In genomic region chr14:61466905-61467280, GRCh38 we compare ENCODE assay signal across 16 cellular contexts.
A peak's percentile ranks its signal among the peaks of the same experiment; 100 is the strongest.
DNase-seq lines count a peak whose midpoint lies in the region; ATAC-seq, FAIRE-seq and TF ChIP-seq lines count a peak whose summit lies in the region.
"Had no signal": no experiment of that assay in that cellular context is flagged by ENCODE, and none has a peak within 500 bp of the region (broad histone marks: within the 10 kb centered on the region; RNA-seq: fewer than 3 reads in every experiment).

No MANE protein-coding gene starts in this region.

- H3K4me1 ChIP-seq in left ventricle myocardium inferior (peaks cover 82% of the 10 kb centered on the region), left lung (peaks cover 4 to 74% of the 10 kb centered on the region in 2 donors), right lobe of liver (peaks cover 0 to 4% (median 0%) of the 10 kb centered on the region in 4 donors)
- H3K4me1 ChIP-seq: pancreas had no signal

- WGBS in right lobe of liver (ENCODE audit: insufficient coverage, low coverage, low lambda C conversion rate, missing lambda C conversion rate) = 89% methylated on average over 3 of the region's 3 CpGs

- intact Hi-C loops in left ventricle myocardium inferior (cut with micrococcal nuclease) = no loop called here
- intact Hi-C loops in Right ventricle myocardium inferior (cut with DNase I) = loop anchor here (2.0 kb wide), 2 partner anchors 102 to 228 kb away; partner anchors contain the start of gene HIF1A
- intact Hi-C loops in left lung (cut with DNase I) = loop anchor here in 1 of 2 donors (10.0 kb wide), 1 partner anchor 368 kb away; no protein-coding TSS in a partner anchor
- intact Hi-C loops in right lobe of liver (cut with DNase I) = loop anchor here in 1 of 2 donors (10.0 kb wide), 1 partner anchor 288 kb away; no protein-coding TSS in a partner anchor

- DNase-seq in left ventricle myocardium inferior (no peak), Right ventricle myocardium inferior (ENCODE audit: missing footprints) (no peak), left lung (no peak), urothelium cell line (ENCODE audit: low spot score) (no peak), amniotic stem cell (lab: John Stamatoyannopoulos, UW) (no peak), right lobe of liver (no peak)
- no peak for DNase-seq in activated naive CD8-positive, alpha-beta T cell treated with anti-CD3 and anti-CD28 coated beads, Interleukin-2, amount 50 U/mL, for 24 hours
- DNase-seq: AML-193; DMS79; NCI-H2171 treated with DMSO at 0.1 percent for 48 hours; NK-92 treated with Interleukin-12 subunit alpha and Interleukin-12 subunit beta, amount 100 ng/mL, for 24 hours; pancreas; SJCRH30 had no signal

- peak overlapping the region; percentile 25 for H3K27ac Mint-ChIP-seq in activated naive CD8-positive, alpha-beta T cell treated with anti-CD3 and anti-CD28 coated beads, Interleukin-2, amount 50 U/mL, for 24 hours

- H3K27me3 Mint-ChIP-seq in activated naive CD8-positive, alpha-beta T cell treated with anti-CD3 and anti-CD28 coated beads, Interleukin-2, amount 50 U/mL, for 24 hours = no peaks in the 10 kb centered on the region

- TF ChIP-seq POLR2A in right lobe of liver (IDR thresholded peaks at IDR 0.05) = no peak

- ATAC-seq in Right ventricle myocardium inferior (no peak), left lung (no peak), right lobe of liver (no peak), HG02623 (IDR thresholded peaks at IDR 0.05; ENCODE audit: unreplicated experiment) (no peak)
- no peak for ATAC-seq in activated naive CD8-positive, alpha-beta T cell treated with anti-CD3 and anti-CD28 coated beads, Interleukin-2, amount 50 U/mL, for 24 hours

- H3K9me3 ChIP-seq in left ventricle myocardium inferior (replicated peaks) = peaks cover 7% of the 10 kb centered on the region
- H3K9me3 ChIP-seq in left lung = no peaks in the 10 kb centered on the region
- H3K9me3 ChIP-seq in right lobe of liver = no peaks in the 10 kb centered on the region
- H3K9me3 ChIP-seq: pancreas, SJCRH30, tibial artery had no signal

- TF ChIP-seq CTCF in left ventricle myocardium inferior (IDR thresholded peaks at IDR 0.05; ENCODE audit: borderline replicate concordance) (no peak), left lung (IDR thresholded peaks at IDR 0.05) (no peak), right lobe of liver (IDR thresholded peaks at IDR 0.05) (no peak)

- FAIRE-seq in urothelium cell line (lab: Jason Lieb, UNC) = peak; percentile 62
- FAIRE-seq: pancreas had no signal

- H3K4me1 Mint-ChIP-seq in activated naive CD8-positive, alpha-beta T cell treated with anti-CD3 and anti-CD28 coated beads, Interleukin-2, amount 50 U/mL, for 24 hours = peaks cover 86% of the 10 kb centered on the region

- no peaks in the 10 kb centered on the region for H3K9me3 Mint-ChIP-seq in activated naive CD8-positive, alpha-beta T cell treated with anti-CD3 and anti-CD28 coated beads, Interleukin-2, amount 50 U/mL, for 24 hours

- H3K27me3 ChIP-seq in left ventricle myocardium inferior (ENCODE audit: low read depth) = no peaks in the 10 kb centered on the region
- no peaks in the 10 kb centered on the region for H3K27me3 ChIP-seq in left lung
- no peaks in the 10 kb centered on the region for H3K27me3 ChIP-seq in right lobe of liver
- H3K27me3 ChIP-seq: pancreas, SJCRH30, tibial artery had no signal

- H3K27ac ChIP-seq in left ventricle myocardium inferior (replicated peaks) (peak overlapping the region; percentile 90), left lung (peak overlapping the region; percentile 41 to 51), right lobe of liver (no peak overlapping the region)
- H3K27ac ChIP-seq: pancreas, SJCRH30, tibial artery had no signal

- peaks cover 64% of the 10 kb centered on the region for H3K36me3 Mint-ChIP-seq in activated naive CD8-positive, alpha-beta T cell treated with anti-CD3 and anti-CD28 coated beads, Interleukin-2, amount 50 U/mL, for 24 hours (ENCODE audit: low read depth)

- no peak overlapping the region for H3K4me3 ChIP-seq in left ventricle myocardium inferior
- H3K4me3 ChIP-seq in left lung = no peak overlapping the region
- no peak overlapping the region for H3K4me3 ChIP-seq in right lobe of liver
- H3K4me3 ChIP-seq: pancreas, SJCRH30, tibial artery had no signal

- no peak overlapping the region for H3K4me3 Mint-ChIP-seq in activated naive CD8-positive, alpha-beta T cell treated with anti-CD3 and anti-CD28 coated beads, Interleukin-2, amount 50 U/mL, for 24 hours
- H3K4me3 Mint-ChIP-seq: mesothelial cell of epicardium had no signal

- H3K36me3 ChIP-seq in left ventricle myocardium inferior = no peaks in the 10 kb centered on the region
- no peaks in the 10 kb centered on the region for H3K36me3 ChIP-seq in left lung
- H3K36me3 ChIP-seq in right lobe of liver = no peaks in the 10 kb centered on the region
- H3K36me3 ChIP-seq: pancreas, SJCRH30, tibial artery had no signal

Comparison
In these comparisons a context has a peak if more than half of its experiments do, and no peak if none do; other contexts are left out.
1. H3K27ac ChIP-seq: peak in left ventricle myocardium inferior (single experiment) and left lung (2 of 2); none in right lobe of liver (0 of 3).